24 cellular contexts compared by ENCODE assay signal in the genomic region with DNA sequence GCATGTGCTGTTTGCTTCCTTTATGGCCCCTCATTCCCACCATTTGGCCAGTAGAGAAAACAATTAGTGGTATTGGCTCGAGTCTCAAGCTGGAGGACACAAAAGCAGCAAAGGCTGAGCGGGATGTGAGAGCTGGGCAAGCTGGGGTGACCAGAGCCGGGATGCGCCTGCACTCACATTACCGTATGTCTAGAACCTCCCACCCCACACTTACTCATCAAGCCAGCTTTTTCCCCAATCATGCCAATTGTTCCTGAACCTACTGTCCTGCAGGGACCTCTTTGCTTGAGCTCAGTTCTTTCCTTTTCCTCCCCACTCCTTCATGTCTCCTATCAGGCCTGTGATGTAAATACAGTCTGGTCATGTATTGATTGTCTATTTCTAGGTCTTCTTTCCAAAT. TPM values are rescaled to one million over a fixed set of nuclear protein-coding genes. Genes with fewer than 3 reads are reported as not detected.
A peak's percentile ranks its signal among the peaks of the same experiment; 100 is the strongest.
DNase-seq lines count a peak whose midpoint lies in the region; ATAC-seq and TF ChIP-seq lines count a peak whose summit lies in the region.
"Had no signal": no experiment of that assay in that cellular context is flagged by ENCODE, and none has a peak within 500 bp of the region (broad histone marks: within the 10 kb centered on the region; RNA-seq: fewer than 3 reads in every experiment).

No MANE protein-coding gene starts in this region.

- peaks cover 13% of the 10 kb centered on the region for H3K4me1 Mint-ChIP-seq in Calu3 (ENCODE audit: low read depth, unreplicated experiment)
- peaks cover 83% of the 10 kb centered on the region for H3K4me1 Mint-ChIP-seq in neural progenitor cell
- H3K4me1 Mint-ChIP-seq: T-cell had no signal

- peak overlapping the region; percentile 21 for H3K4me2 ChIP-seq in neural progenitor cell

- H3K27ac ChIP-seq in neural progenitor cell, result no peak overlapping the region
- H3K27ac ChIP-seq: C4-2B, pancreas, right lobe of liver had no signal

- CTCF ChIA-PET in Calu3 (lab: Charles Lee), result no interaction called here

- H3K4me1 ChIP-seq in neural progenitor cell, result peaks cover 58% of the 10 kb centered on the region
- H3K4me1 ChIP-seq: pancreas, right lobe of liver had no signal

- H3K27me3 Mint-ChIP-seq in Calu3 (ENCODE audit: unreplicated experiment), result no peaks in the 10 kb centered on the region
- H3K27me3 Mint-ChIP-seq in neural progenitor cell (ENCODE audit: insufficient read depth, low read depth), result peaks cover 4% of the 10 kb centered on the region

- H4K20me1 ChIP-seq in neural progenitor cell (ENCODE audit: low read depth), result peaks cover 78% of the 10 kb centered on the region

- H3K4me3 ChIP-seq in neural progenitor cell, result no peak overlapping the region
- H3K4me3 ChIP-seq: pancreas, right lobe of liver had no signal

- H3K79me2 ChIP-seq in neural progenitor cell (ENCODE audit: low read depth), result peaks cover 94% of the 10 kb centered on the region

- intact Hi-C loops in Calu3 (cut with micrococcal nuclease; ENCODE audit: unreplicated experiment), result loop anchor here (5.0 kb wide), 1 partner anchor 162 kb away; no protein-coding TSS in a partner anchor

- H3K9me3 Mint-ChIP-seq in Calu3 (ENCODE audit: low read depth, unreplicated experiment) (no peaks in the 10 kb centered on the region), neural progenitor cell (no peaks in the 10 kb centered on the region)
- H3K9me3 Mint-ChIP-seq: activated T-cell treated with anti-CD3 and anti-CD28 coated beads, Interleukin-2, amount 50 U/mL, for 4 hours; T-cell had no signal

- H3K36me3 ChIP-seq in neural progenitor cell, result no peaks in the 10 kb centered on the region
- H3K36me3 ChIP-seq: pancreas, right lobe of liver had no signal

- peaks cover 11% of the 10 kb centered on the region for H3K36me3 Mint-ChIP-seq in Calu3 (ENCODE audit: insufficient read depth, unreplicated experiment)
- H3K36me3 Mint-ChIP-seq in neural progenitor cell, result peaks cover 8% of the 10 kb centered on the region
- H3K36me3 Mint-ChIP-seq: T-cell had no signal

- no peak overlapping the region for H2AFZ ChIP-seq in neural progenitor cell (replicated peaks)

- DNase-seq in Calu3, result no peak
- DNase-seq in NCI-H69 (lab: John Stamatoyannopoulos, UW), result peak; percentile 17
- peak; percentile 41 for DNase-seq in fibroblast of peridontal ligament (ENCODE audit: extremely low read depth)
- no peak for DNase-seq in neural progenitor cell (ENCODE audit: low spot score)
- no peak for DNase-seq in activated CD8-positive, alpha-beta memory T cell treated with anti-CD3 and anti-CD28 coated beads, Interleukin-2, amount 50 U/mL, for 48 hours
- DNase-seq in NCI-H82 treated with DMSO at 0.1 percent for 48 hours (lab: John Stamatoyannopoulos, UW; ENCODE audit: unreplicated experiment), result no peak
- no peak for DNase-seq in DMS 273 (lab: John Stamatoyannopoulos, UW; ENCODE audit: unreplicated experiment)
- DNase-seq: ACHN; activated CD8-positive, alpha-beta memory T cell treated with anti-CD3 and anti-CD28 coated beads for 24 hours; activated naive CD4-positive, alpha-beta T cell treated with anti-CD3 and anti-CD28 coated beads, Interleukin-2, amount 50 U/mL, for 16 hours; activated T-cell treated with anti-CD3 and anti-CD28 coated beads, Interleukin-2, amount 50 U/mL, for 4 hours; anterior cingulate cortex; KBM-7; NCI-H1694 treated with DMSO at 0.1 percent for 48 hours; NCI-H774; pancreas; right lobe of liver; SIG-M5; substantia nigra; T-cell had no signal

- H3K27ac Mint-ChIP-seq in Calu3 (ENCODE audit: unreplicated experiment) (peak overlapping the region; percentile 29), neural progenitor cell (peak overlapping the region; percentile 9)
- H3K27ac Mint-ChIP-seq: T-cell had no signal

- BruUV-seq in Calu3 (replicated peaks; lab: Mats Ljungman, UMichigan), result no TSS peak

- peaks cover 49% of the 10 kb centered on the region for H3F3A ChIP-seq in neural progenitor cell (ENCODE audit: low read depth)

- ATAC-seq in GM21723 (IDR thresholded peaks at IDR 0.05; ENCODE audit: unreplicated experiment), result no peak
- ATAC-seq: activated T-cell treated with anti-CD3 and anti-CD28 coated beads, Interleukin-2, amount 50 U/mL, for 4 hours; HCT116; pancreas; right lobe of liver; T-cell had no signal

- TF ChIP-seq CTCF in Calu3 (IDR thresholded peaks at IDR 0.05; ENCODE audit: unreplicated experiment) (no peak), neural progenitor cell (IDR thresholded peaks at IDR 0.05) (no peak)

- no peak overlapping the region for H3K9ac ChIP-seq in neural progenitor cell

- H3K4me3 Mint-ChIP-seq in Calu3 (ENCODE audit: low read depth, unreplicated experiment), result no peak overlapping the region
- H3K4me3 Mint-ChIP-seq in neural progenitor cell, result no peak overlapping the region
- H3K4me3 Mint-ChIP-seq: activated T-cell treated with anti-CD3 and anti-CD28 coated beads, Interleukin-2, amount 50 U/mL, for 4 hours; T-cell had no signal

- H3K9me3 ChIP-seq in neural progenitor cell (ENCODE audit: low read depth), result no peaks in the 10 kb centered on the region
- H3K9me3 ChIP-seq: pancreas, right lobe of liver had no signal

- no peaks in the 10 kb centered on the region for H3K27me3 ChIP-seq in neural progenitor cell
- H3K27me3 ChIP-seq: pancreas, right lobe of liver had no signal

RNA-seq across cellular contexts. Expression of a gene that starts 45.9 kb away (rescaled TPM):
- total RNA-seq in Calu3 (2022) (19.0 and 31.4 TPM in 2 replicates), neural progenitor cell (ENCODE audit: low replicate concordance) (39.5 and 70.7 TPM in 2 replicates)
- total RNA-seq: OCI-LY7 had no signal

Comparison
In these comparisons a context has a peak if more than half of its experiments do, and no peak if none do; other contexts are left out.
1. DNase-seq: peak in NCI-H69 (single experiment) and fibroblast of peridontal ligament (single experiment); none in Calu3 (single experiment), neural progenitor cell (single experiment), activated CD8-positive, alpha-beta memory T cell treated with anti-CD3 and anti-CD28 coated beads, Interleukin-2, amount 50 U/mL, for 48 hours (single experiment), NCI-H82 treated with DMSO at 0.1 percent for 48 hours (single experiment) and DMS 273 (single experiment).